ENCODE assay signal across 16 cellular contexts in the genomic region with DNA sequence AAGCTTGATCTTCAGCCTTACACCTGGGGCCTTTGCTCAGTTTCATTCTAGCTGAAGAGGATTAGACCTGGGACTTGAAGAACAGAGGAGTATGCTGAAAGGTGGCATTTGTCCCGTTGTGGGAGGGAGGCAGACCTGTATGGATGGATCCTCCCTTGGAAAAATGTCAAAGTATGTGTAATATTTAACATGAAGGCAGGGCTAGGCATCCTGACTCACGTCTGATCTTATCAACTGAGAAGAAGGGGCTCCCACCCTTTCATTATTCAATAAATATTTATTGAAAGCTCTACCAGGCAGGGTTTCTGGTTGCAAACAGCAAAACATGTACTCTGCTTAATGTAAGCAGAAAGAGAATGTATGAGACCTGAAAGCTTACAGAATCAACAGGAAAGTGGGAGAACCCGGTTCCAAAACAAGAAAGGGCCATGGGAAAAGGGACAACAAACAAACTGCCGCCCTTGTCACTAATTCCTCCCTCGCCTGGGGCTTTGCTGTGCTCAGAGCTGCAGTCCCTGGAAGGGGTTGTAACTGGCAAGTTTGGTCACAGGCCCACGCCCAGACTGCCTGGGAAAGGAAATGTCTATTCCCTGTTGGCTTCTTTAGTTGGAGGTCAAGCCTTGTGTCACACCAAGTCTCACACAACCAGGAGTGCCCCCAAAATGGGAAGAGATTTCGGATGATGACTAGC. TPM values are rescaled to one million over a fixed set of nuclear protein-coding genes. Genes with fewer than 3 reads are reported as not detected.
DNase-seq lines count a peak whose midpoint lies in the region; FAIRE-seq and TF ChIP-seq lines count a peak whose summit lies in the region.
"Had no signal": no experiment of that assay in that cellular context is flagged by ENCODE, and none has a peak within 500 bp of the region (broad histone marks: within the 10 kb centered on the region; RNA-seq: fewer than 3 reads in every experiment).

No MANE protein-coding gene starts in this region.

- no peaks in the 10 kb centered on the region for H3K9me3 Mint-ChIP-seq in T-helper 1 cell treated with Interleukin-12 subunit alpha and Interleukin-12 subunit beta and Interleukin-4 antibody, amounts not matched to agents 30 μg/mL and 1 μg/mL, for 36 hours
- H3K9me3 Mint-ChIP-seq: stimulated activated naive CD8-positive, alpha-beta T cell treated with anti-CD3 and anti-CD28 coated beads, Interleukin-15, Interleukin-2, amounts not matched to agents 100 ng/mL and 50 ng/mL, for 24 hours had no signal

- peaks cover 18% of the 10 kb centered on the region for H3K4me1 Mint-ChIP-seq in T-helper 1 cell treated with Interleukin-12 subunit alpha and Interleukin-12 subunit beta and Interleukin-4 antibody, amounts not matched to agents 30 μg/mL and 1 μg/mL, for 36 hours (ENCODE audit: low read depth)

- no peak overlapping the region for H4K12ac ChIP-seq in trophoblast cell (ENCODE audit: low read depth, low read length)

- TF ChIP-seq CTCF in LNCaP clone FGC (IDR thresholded peaks at IDR 0.05; ENCODE audit: control insufficient read depth, extremely low read depth, insufficient read depth) (no peak), bronchial epithelial cell (IDR thresholded peaks at IDR 0.05; ENCODE audit: insufficient read depth, low read length, severe bottlenecking) (no peak), foreskin fibroblast (IDR thresholded peaks at IDR 0.05; ENCODE audit: low read depth, low read length) (no peak)

- no peak overlapping the region for H3K4ac ChIP-seq in trophoblast cell (ENCODE audit: low read depth, low read length)

- DNase-seq in T-helper 1 cell = no peak
- peak; percentile 83 for DNase-seq in LNCaP clone FGC (ENCODE audit: low read depth)
- DNase-seq in bronchial epithelial cell (ENCODE audit: low read depth) = peak; percentile 82
- peak; percentile 45 to 54 for DNase-seq in trophoblast cell
- no peak for DNase-seq in NCI-H1694 (lab: John Stamatoyannopoulos, UW)
- no peak for DNase-seq in ureter (ENCODE audit: low spot score)
- DNase-seq in foreskin fibroblast = no peak
- DNase-seq: colonic mucosa, left lung, NCI-H187 treated with DMSO at 0.1 percent for 48 hours, occipital lobe had no signal

- no peaks in the 10 kb centered on the region for H3K27me3 Mint-ChIP-seq in T-helper 1 cell treated with Interleukin-12 subunit alpha and Interleukin-12 subunit beta and Interleukin-4 antibody, amounts not matched to agents 30 μg/mL and 1 μg/mL, for 36 hours (ENCODE audit: low read depth)
- H3K27me3 Mint-ChIP-seq: stimulated activated naive CD8-positive, alpha-beta T cell treated with anti-CD3 and anti-CD28 coated beads, Interleukin-15, Interleukin-2, amounts not matched to agents 100 ng/mL and 50 ng/mL, for 24 hours had no signal

- H3K36me3 ChIP-seq in bronchial epithelial cell (ENCODE audit: control insufficient read depth, insufficient read depth, low read length) = no peaks in the 10 kb centered on the region
- peaks cover 0 to 2% of the 10 kb centered on the region in 2 experiments for H3K36me3 ChIP-seq in trophoblast cell (ENCODE audit: control insufficient read depth in 1 of 2, insufficient read depth in 2 of 2, low read length in 2 of 2)
- H3K36me3 ChIP-seq: colonic mucosa, left lung had no signal

- no peak overlapping the region for H2BK5ac ChIP-seq in trophoblast cell (ENCODE audit: low read depth, low read length, poor library complexity)

- no peaks in the 10 kb centered on the region for H3K79me1 ChIP-seq in trophoblast cell (ENCODE audit: low read length)

- H4K91ac ChIP-seq in trophoblast cell (ENCODE audit: low read depth, low read length) = no peak overlapping the region

- H3K4me1 ChIP-seq in trophoblast cell (ENCODE audit: control insufficient read depth in 1 of 2, insufficient read depth in 2 of 2, low read length in 2 of 2) = peaks cover 6 to 7% of the 10 kb centered on the region in 2 experiments
- H3K4me1 ChIP-seq: colonic mucosa, left lung had no signal

- peak; percentile 32 for FAIRE-seq in bronchial epithelial cell (lab: Jason Lieb, UNC)
- FAIRE-seq: A204.1, frontal cortex, G401.6 had no signal

- H2AK5ac ChIP-seq in trophoblast cell (ENCODE audit: low read length) = no peak overlapping the region

- H4K8ac ChIP-seq in trophoblast cell (ENCODE audit: low read depth, low read length) = no peak overlapping the region

- H2BK12ac ChIP-seq in trophoblast cell (ENCODE audit: low read length) = no peak overlapping the region

- H3K4me3 ChIP-seq in LNCaP clone FGC (ENCODE audit: low read depth, low read length) (no peak overlapping the region), bronchial epithelial cell (ENCODE audit: low read depth, low read length) (no peak overlapping the region), trophoblast cell (ENCODE audit: low read depth, low read length) (no peak overlapping the region), foreskin fibroblast (ENCODE audit: low read depth in 1 of 2, low read length in 2 of 2) (no peak overlapping the region)
- H3K4me3 ChIP-seq: colonic mucosa, left lung had no signal

- H3K9me3 ChIP-seq in trophoblast cell (ENCODE audit: insufficient read depth, low read depth, low read length) = no peaks in the 10 kb centered on the region
- H3K9me3 ChIP-seq: colonic mucosa, left lung had no signal

- peak overlapping the region; percentile 45 for H3K27ac Mint-ChIP-seq in T-helper 1 cell treated with Interleukin-12 subunit alpha and Interleukin-12 subunit beta and Interleukin-4 antibody, amounts not matched to agents 30 μg/mL and 1 μg/mL, for 36 hours

- H3K14ac ChIP-seq in trophoblast cell (ENCODE audit: low read length) = no peak overlapping the region

- H3K27me3 ChIP-seq in bronchial epithelial cell (ENCODE audit: control insufficient read depth, insufficient read depth, low read length) = no peaks in the 10 kb centered on the region
- H3K27me3 ChIP-seq in trophoblast cell (ENCODE audit: insufficient read depth, low read length) = no peaks in the 10 kb centered on the region
- H3K27me3 ChIP-seq: colonic mucosa, left lung had no signal

- H3K27ac ChIP-seq in trophoblast cell (ENCODE audit: low read depth, low read length) = no peak overlapping the region
- H3K27ac ChIP-seq: colonic mucosa, left lung had no signal

- no peak overlapping the region for H3K23ac ChIP-seq in trophoblast cell (ENCODE audit: low read length)

- H3K36me3 Mint-ChIP-seq in T-helper 1 cell treated with Interleukin-12 subunit alpha and Interleukin-12 subunit beta and Interleukin-4 antibody, amounts not matched to agents 30 μg/mL and 1 μg/mL, for 36 hours (ENCODE audit: low read depth) = peaks cover 36% of the 10 kb centered on the region

- H3K4me2 ChIP-seq in trophoblast cell (ENCODE audit: low read length) = no peak overlapping the region

- no peak overlapping the region for H3K9ac ChIP-seq in trophoblast cell (ENCODE audit: low read length)

- H2AFZ ChIP-seq in trophoblast cell (ENCODE audit: insufficient read depth, low read length, poor library complexity) = no peak overlapping the region

- WGBS in trophoblast cell (ENCODE audit: extremely low coverage, insufficient coverage, insufficient read length) = no CpG with 5 or more reads among the region's 7 CpGs

- H3K18ac ChIP-seq in trophoblast cell (ENCODE audit: low read length) = no peak overlapping the region

- no peak overlapping the region for H3K4me3 Mint-ChIP-seq in T-helper 1 cell treated with Interleukin-12 subunit alpha and Interleukin-12 subunit beta and Interleukin-4 antibody, amounts not matched to agents 30 μg/mL and 1 μg/mL, for 36 hours
- H3K4me3 Mint-ChIP-seq: stimulated activated naive CD8-positive, alpha-beta T cell treated with anti-CD3 and anti-CD28 coated beads, Interleukin-15, Interleukin-2, amounts not matched to agents 100 ng/mL and 50 ng/mL, for 24 hours had no signal

- H2BK120ac ChIP-seq in trophoblast cell (ENCODE audit: insufficient read depth, low read length, poor library complexity) = no peak overlapping the region

- H3K79me2 ChIP-seq in trophoblast cell (ENCODE audit: control insufficient read depth, insufficient read depth, low read length, poor library complexity) = no peaks in the 10 kb centered on the region

RNA-seq across cellular contexts. Expression of a gene that starts 37.1 kb away (rescaled TPM):
- total RNA-seq in bronchial epithelial cell = 26.9 and 31.5 TPM in 2 replicates
- polyA plus RNA-seq in trophoblast cell (2013) = 46.0 and 48.9 TPM in 2 replicates
- 47.5 TPM for total RNA-seq in ureter

Comparison
In these comparisons a context has a peak if more than half of its experiments do, and no peak if none do; other contexts are left out.
1. DNase-seq: peak in LNCaP clone FGC (single experiment), bronchial epithelial cell (single experiment) and trophoblast cell (2 of 2); none in T-helper 1 cell (0 of 5), NCI-H1694 (single experiment), ureter (single experiment) and foreskin fibroblast (0 of 2).